In genomic region chr14:95774265-95775160, GRCh38 we compare ENCODE assay signal across 7 cellular contexts.
DNase-seq lines count a peak whose midpoint lies in the region; ATAC-seq, FAIRE-seq and TF ChIP-seq lines count a peak whose summit lies in the region.

No MANE protein-coding gene starts in this region.

- WGBS in K562 (ENCODE audit: insufficient coverage, low coverage, missing lambda C conversion rate) = 9% methylated on average over 26 of the region's 28 CpGs

- H4K20me1 ChIP-seq in K562 (replicated peaks; ENCODE audit: control insufficient read depth, insufficient read depth, low read length) = 0 out of 2 replicates have a peak, but pooled peaks cover 4% of the 10 kb centered on the region

- H3K9me1 ChIP-seq in K562 (ENCODE audit: control insufficient read depth, insufficient read depth, low read length) = no peaks in the 10 kb centered on the region

- no peaks in the 10 kb centered on the region for H3K79me2 ChIP-seq in K562 (ENCODE audit: control insufficient read depth, insufficient read depth, low read length)

- no peak for TF ChIP-seq EP300 in K562 (IDR thresholded peaks at IDR 0.05; ENCODE audit: low read length)

- no peak overlapping the region for H3K4me3 ChIP-seq in K562

- H3K4me1 ChIP-seq in K562 (replicated peaks in 1 of 2; ENCODE audit: control insufficient read depth in 2 of 2, insufficient read depth in 2 of 2, low read length in 2 of 2) = no peaks in the 10 kb centered on the region; a peak in 1 of 5 replicates

- intact Hi-C loops in K562 (cut with micrococcal nuclease) = loop anchor here (1.0 to 5.0 kb wide), 2 partner anchors 167 to 213 kb away; no protein-coding TSS in a partner anchor
- intact Hi-C loops in left colon (cut with DNase I, micrococcal nuclease) = loop anchor here in 1 of 2 donors (5.0 kb wide), 1 partner anchor 212 kb away; no protein-coding TSS in a partner anchor

- ATAC-seq in T-helper 17 cell (peak; percentile 55), K562 (peak; percentile 55; the same call in 2 of the 3 replicates), left colon (peak; percentile 44), GM21526 (IDR thresholded peaks at IDR 0.05; ENCODE audit: low FRiP score, unreplicated experiment) (no peak)

- no peak overlapping the region for H3K27ac Mint-ChIP-seq in T-helper 17 cell

- in situ Hi-C loops in K562 (cut with MboI) = loop anchor here (5.0 kb wide), 1 partner anchor 207 kb away; no protein-coding TSS in a partner anchor

- H3K27me3 ChIP-seq in K562 (ENCODE audit: control insufficient read depth in 2 of 2, insufficient read depth in 2 of 2, low read length in 2 of 2) = no peaks in the 10 kb centered on the region

- H2AFZ ChIP-seq in K562 (ENCODE audit: low read depth, low read length) = no peak overlapping the region

- H3K9me3 ChIP-seq in T-helper 17 cell (ENCODE audit: control insufficient read depth, low read length, poor library complexity, severe bottlenecking) (no peaks in the 10 kb centered on the region), K562 (replicated peaks; ENCODE audit: control insufficient read depth, insufficient read depth, low read depth, low read length) (no peaks in the 10 kb centered on the region)

- H3K27ac ChIP-seq in K562 (ENCODE audit: extremely low read depth, low read depth, low read length) = no peak overlapping the region

- BruUV-seq in K562 (replicated peaks; lab: Mats Ljungman, UMichigan) = no TSS peak

- H3K36me3 ChIP-seq in K562 (ENCODE audit: control insufficient read depth, insufficient read depth, low read length) = no peaks in the 10 kb centered on the region

- peak; percentile 69 for FAIRE-seq in K562 (lab: Jason Lieb, UNC)

- TF ChIP-seq POLR2A in K562 (conservative IDR thresholded peaks at IDR 0.05) = no peak

- no peak overlapping the region for H3K4me2 ChIP-seq in K562 (ENCODE audit: insufficient read depth, low read length)

- H3K27me3 Mint-ChIP-seq in T-helper 17 cell = peaks cover 47% of the 10 kb centered on the region

- no peaks in the 10 kb centered on the region for H3K4me1 Mint-ChIP-seq in T-helper 17 cell

- DNase-seq in T-helper 17 cell (peak; percentile 13 to 38 (median 15)), K562 (ENCODE audit: extremely low read depth in 1 of 4, low spot score in 3 of 4) (peak; percentile 47 to 63 (median 58)), left colon (peak in 1 of 2 donors; percentile 41)
- DNase-seq in stimulated activated CD4-positive, alpha-beta T cell treated with anti-CD3 and anti-CD28 coated beads, Interleukin-4, amount 100 ng/mL, for 48 hours (ENCODE audit: low read depth in 2 of 2) = peak; percentile 34 to 40

- TF ChIP-seq RAD21 in K562 (CRISPR knock-in tag; conservative IDR thresholded peaks at IDR 0.05 in 1 of 2, IDR thresholded peaks at IDR 0.05 in 1 of 2) = peak; percentile 27 to 54; a peak in 3 of 4 replicates

- TF ChIP-seq CTCF in GM12801 (IDR thresholded peaks at IDR 0.05; ENCODE audit: extremely low read depth, insufficient read length) (peak; percentile 56), LNCAP (IDR thresholded peaks at IDR 0.05) (peak; percentile 93), K562 (IDR thresholded peaks at IDR 0.05 in 2 of 3, conservative IDR thresholded peaks at IDR 0.05 in 1 of 3; ENCODE audit: insufficient read depth in 2 of 3, low read depth in 1 of 3, low read length in 3 of 3) (peak; percentile 63 to 73 (median 69))

- H3K9ac ChIP-seq in K562 (ENCODE audit: insufficient read depth in 1 of 2, low read depth in 2 of 2, low read length in 2 of 2) = no peak overlapping the region

- no peaks in the 10 kb centered on the region for H3K36me3 Mint-ChIP-seq in T-helper 17 cell (ENCODE audit: low read depth)

- no peak overlapping the region for H3K4me3 Mint-ChIP-seq in T-helper 17 cell

- POLR2A ChIA-PET in K562 (lab: Yijun Ruan, JAX) = no interaction called here

- CTCF ChIA-PET in K562 (lab: Yijun Ruan, JAX; ENCODE audit: low intra/inter-chr PET ratio) = interaction anchor here (0.6 kb wide), 2 partner anchors 165 to 321 kb away, joined by 3 read pairs; no protein-coding TSS in a partner anchor

TF ChIP-seq in K562, 482 proteins besides CTCF, POLR2A, EP300 and RAD21:
- TF ChIP-seq TFAP4 (CRISPR knock-in tag; IDR thresholded peaks at IDR 0.05; ENCODE audit: borderline replicate concordance) (peak; percentile 12; the same call in 1 of the 2 replicates), ZNF431 (CRISPR knock-in tag; IDR thresholded peaks at IDR 0.05) (no peak), ESRRB (CRISPR knock-in tag; IDR thresholded peaks at IDR 0.05; ENCODE audit: borderline replicate concordance) (no peak), SRSF1 (IDR thresholded peaks at IDR 0.05; ENCODE audit: low read depth, low read length) (no peak), ZBED1 (IDR thresholded peaks at IDR 0.05) (no peak), NEUROD1 (IDR thresholded peaks at IDR 0.05; ENCODE audit: borderline replicate concordance, low read depth, low read length, partially characterized antibody) (no peak), RB1 (IDR thresholded peaks at IDR 0.05; ENCODE audit: low read depth) (0 out of 2 replicates have a peak, but pooled peaks have one; percentile 27), SMC3 (conservative IDR thresholded peaks at IDR 0.05; ENCODE audit: insufficient read depth, low read depth, low read length) (peak; percentile 58), CBX3 (IDR thresholded peaks at IDR 0.05; ENCODE audit: borderline replicate concordance in 1 of 2, low read length in 2 of 2) (no peak), TBL1XR1 (IDR thresholded peaks at IDR 0.05; ENCODE audit: low read length in 2 of 2) (no peak), BHLHE40 (IDR thresholded peaks at IDR 0.05; ENCODE audit: low read length) (peak; percentile 45; the same call in 1 of the 2 replicates), L3MBTL2 (IDR thresholded peaks at IDR 0.05) (peak; percentile 46; the same call in 1 of the 2 replicates)
